In genomic region chr4:184536070-184536880, GRCh38 we compare ENCODE assay signal across 8 cellular contexts.
DNase-seq lines count a peak whose midpoint lies in the region; ATAC-seq and TF ChIP-seq lines count a peak whose summit lies in the region.

No MANE protein-coding gene starts in this region.

- ATAC-seq in HG03135 (IDR thresholded peaks at IDR 0.05; ENCODE audit: unreplicated experiment) = no peak

- peaks cover 21% of the 10 kb centered on the region for H3K4me1 ChIP-seq in ACC112 (ENCODE audit: control insufficient read depth, insufficient read depth, low read length, unreplicated experiment)
- peaks cover 8% of the 10 kb centered on the region for H3K4me1 ChIP-seq in HUES64 (ENCODE audit: insufficient read depth, low read length)
- peaks cover 31% of the 10 kb centered on the region for H3K4me1 ChIP-seq in mammary epithelial cell (ENCODE audit: insufficient read depth, low read length)
- peaks cover 7 to 16% of the 10 kb centered on the region in 2 donors for H3K4me1 ChIP-seq in mucosa of rectum (ENCODE audit: control insufficient read depth in 2 of 2, insufficient read depth in 2 of 2, low read length in 2 of 2)

- no peaks in the 10 kb centered on the region for H3K9me3 ChIP-seq in HUES64 (ENCODE audit: insufficient read depth, low read depth, low read length)
- H3K9me3 ChIP-seq in mammary epithelial cell (replicated peaks; ENCODE audit: insufficient read depth, low read length) = no peaks in the 10 kb centered on the region
- H3K9me3 ChIP-seq in mucosa of rectum (ENCODE audit: control insufficient read depth in 2 of 2, low read length in 2 of 2) = no peaks in the 10 kb centered on the region

- H2AFZ ChIP-seq in ACC112 (ENCODE audit: low read length, unreplicated experiment) (peak overlapping the region; percentile 40), mammary epithelial cell (ENCODE audit: low read depth, low read length) (peak overlapping the region; percentile 81)

- dilution Hi-C loops in mammary epithelial cell (cut with HindIII; ENCODE audit: low sequenced_read_pairs) = no loop called here

- in situ Hi-C loops in mammary epithelial cell (cut with MboI; ENCODE audit: low sequenced_read_pairs in 2 of 2) = loop anchor here (5.0 to 10.0 kb wide), 3 partner anchors 121 to 271 kb away; no protein-coding TSS in a partner anchor

- 74% methylated on average over 7 of the region's 10 CpGs for WGBS in HUES64
- 15% methylated on average over 10 of the region's 10 CpGs for WGBS in mammary epithelial cell (ENCODE audit: low coverage, missing lambda C conversion rate)

- peak overlapping the region; percentile 78 for H3K27ac ChIP-seq in ACC112 (ENCODE audit: low read depth, low read length)
- no peak overlapping the region for H3K27ac ChIP-seq in HUES64 (ENCODE audit: low read depth, low read length)
- peak overlapping the region; percentile 87 for H3K27ac ChIP-seq in mammary epithelial cell (ENCODE audit: insufficient read depth, low read depth, low read length)
- H3K27ac ChIP-seq in mucosa of rectum (ENCODE audit: low read depth in 2 of 2, low read length in 2 of 2) = peak overlapping the region; percentile 96 to 98

- intact Hi-C loops in mammary epithelial cell (cut with micrococcal nuclease) = loop anchor here (2.0 to 5.0 kb wide), 4 partner anchors 119 to 196 kb away; partner anchors contain the start of gene CENPU

- H3K4me3 ChIP-seq in ACC112 (ENCODE audit: low read depth, low read length) = peak overlapping the region; percentile 83
- peak overlapping the region; percentile 90 for H3K4me3 ChIP-seq in HUES64 (ENCODE audit: low read length)
- peak overlapping the region; percentile 63 to 71 (median 67) for H3K4me3 ChIP-seq in mammary epithelial cell (replicated peaks in 1 of 3; ENCODE audit: insufficient read depth in 1 of 3, low read depth in 2 of 3, low read length in 3 of 3)
- peak overlapping the region; percentile 76 to 96 for H3K4me3 ChIP-seq in mucosa of rectum (ENCODE audit: low read length in 2 of 2)

- peak overlapping the region; percentile 78 for H3K4me2 ChIP-seq in mammary epithelial cell (ENCODE audit: insufficient read depth, low read depth, low read length)

- TF ChIP-seq CTCF in mammary epithelial cell (conservative IDR thresholded peaks at IDR 0.05 in 1 of 2, IDR thresholded peaks at IDR 0.05 in 1 of 2; ENCODE audit: extremely low read depth in 1 of 2, insufficient read depth in 1 of 2, low read depth in 1 of 2, low read length in 2 of 2) = no peak

- H3K79me2 ChIP-seq in ACC112 (ENCODE audit: control insufficient read depth, insufficient read depth, low read length, unreplicated experiment) (peaks cover 6% of the 10 kb centered on the region), mammary epithelial cell (ENCODE audit: insufficient read depth, low read length) (peaks cover 14% of the 10 kb centered on the region)

- CTCF ChIA-PET in mammary epithelial cell (lab: Charles Lee; ENCODE audit: low non-redundant PET) = interaction anchor here (1.4 kb wide), 1 partner anchor 249 kb away, joined by 9 read pairs; no protein-coding TSS in a partner anchor

- no peaks in the 10 kb centered on the region for H3K27me3 ChIP-seq in ACC112 (ENCODE audit: insufficient read depth, low read length)
- H3K27me3 ChIP-seq in HUES64 (ENCODE audit: insufficient read depth, low read length) = no peaks in the 10 kb centered on the region
- H3K27me3 ChIP-seq in mammary epithelial cell (ENCODE audit: insufficient read depth, low read length) = no peaks in the 10 kb centered on the region
- H3K27me3 ChIP-seq in mucosa of rectum (ENCODE audit: control insufficient read depth in 2 of 2, insufficient read depth in 2 of 2, low read length in 2 of 2) = no peaks in the 10 kb centered on the region

- no peaks in the 10 kb centered on the region for H3K36me3 ChIP-seq in ACC112 (ENCODE audit: insufficient read depth, low read length)
- no peaks in the 10 kb centered on the region for H3K36me3 ChIP-seq in HUES64 (ENCODE audit: insufficient read depth, low read length)
- no peaks in the 10 kb centered on the region for H3K36me3 ChIP-seq in mammary epithelial cell (ENCODE audit: insufficient read depth, low read length)
- no peaks in the 10 kb centered on the region for H3K36me3 ChIP-seq in mucosa of rectum (ENCODE audit: control insufficient read depth in 2 of 2, insufficient read depth in 2 of 2, low read length in 2 of 2)

- DNase-seq in mammary epithelial cell = peak; percentile 19
- DNase-seq in anterior cingulate cortex (lab: John Stamatoyannopoulos, UW) = no peak
- no peak for DNase-seq in NCI-H146 (lab: John Stamatoyannopoulos, UW)
- DNase-seq in GDM1 (lab: John Stamatoyannopoulos, UW) = no peak

- no peaks in the 10 kb centered on the region for H4K20me1 ChIP-seq in mammary epithelial cell (ENCODE audit: insufficient read depth, low read length)

- BruUV-seq in mammary epithelial cell (replicated peaks; lab: Mats Ljungman, UMichigan) = no TSS peak

- H3K9ac ChIP-seq in HUES64 (ENCODE audit: low read depth, low read length) (peak overlapping the region; percentile 87; the same call in 1 of the 2 replicates), mammary epithelial cell (ENCODE audit: insufficient read depth, low read length) (peak overlapping the region; percentile 94), mucosa of rectum (ENCODE audit: low read depth in 1 of 2, low read length in 2 of 2) (peak overlapping the region; percentile 90 to 100)
